Comparison of ENCODE assay signal across 22 cellular contexts in the genomic region with DNA sequence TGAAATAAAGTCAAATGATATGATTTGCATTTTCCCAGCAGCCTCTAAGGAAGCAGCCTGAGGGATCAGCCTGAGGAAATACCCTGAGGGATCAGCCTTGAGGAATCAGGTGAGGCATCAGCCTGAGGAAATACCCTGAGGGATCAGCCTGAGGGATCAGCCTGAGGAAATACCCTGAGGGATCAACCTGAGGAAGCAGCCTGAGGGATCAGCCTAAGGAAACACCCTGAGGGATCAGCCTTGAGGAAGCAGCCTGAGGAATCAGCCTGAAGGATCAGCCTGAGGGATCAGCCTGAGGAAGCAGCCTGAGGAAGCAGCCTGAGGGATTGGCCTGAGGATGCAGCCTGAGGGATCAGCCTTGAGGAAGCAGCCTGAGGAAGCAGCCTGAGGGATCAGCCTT.
"Had no signal": no experiment of that assay in that cellular context is flagged by ENCODE, and none has a peak within 500 bp of the region (broad histone marks: within the 10 kb centered on the region; RNA-seq: fewer than 3 reads in every experiment).

No MANE protein-coding gene starts in this region.

- H3K27me3 Mint-ChIP-seq: dendritic cell treated with granulocyte-macrophage colony-stimulating factor and Interleukin-4, amounts not matched to agents 40 ng/mL and 50 ng/mL, for 4 days; effector memory CD8-positive, alpha-beta T cell had no signal

- H2AFZ ChIP-seq: hepatocyte had no signal

- H3K9me3 ChIP-seq: colonic mucosa, esophagus muscularis mucosa, gastroesophageal sphincter, heart left ventricle, lower lobe of right lung, mucosa of descending colon had no signal

- H3K4me3 ChIP-seq: colonic mucosa, esophagus muscularis mucosa, gastroesophageal sphincter, heart left ventricle, hepatocyte, left lung, lower lobe of right lung, mucosa of descending colon had no signal

- H3K36me3 Mint-ChIP-seq: immature natural killer cell, mesothelial cell of epicardium had no signal

- H3K36me3 ChIP-seq: colonic mucosa, esophagus muscularis mucosa, gastroesophageal sphincter, heart left ventricle, left lung, lower lobe of right lung had no signal

- H3K27me3 ChIP-seq: colonic mucosa, esophagus muscularis mucosa, foreskin keratinocyte, gastroesophageal sphincter, heart left ventricle, hepatocyte, left lung had no signal

- H3K4me1 ChIP-seq: colonic mucosa, esophagus muscularis mucosa, foreskin keratinocyte, gastroesophageal sphincter, heart left ventricle, left lung, lower lobe of right lung had no signal

- H3K4me1 Mint-ChIP-seq: immature natural killer cell had no signal

- H3K27ac Mint-ChIP-seq: dendritic cell treated with granulocyte-macrophage colony-stimulating factor and Interleukin-4, amounts not matched to agents 40 ng/mL and 50 ng/mL, for 4 days; effector memory CD8-positive, alpha-beta T cell; immature natural killer cell; mesothelial cell of epicardium had no signal

- H3K9me3 Mint-ChIP-seq: effector memory CD8-positive, alpha-beta T cell; mesothelial cell of epicardium had no signal

- H3K4me2 ChIP-seq: hepatocyte had no signal

- H3K27ac ChIP-seq: colonic mucosa, esophagus muscularis mucosa, foreskin keratinocyte, gastroesophageal sphincter, heart left ventricle, hepatocyte, left lung, lower lobe of right lung had no signal

- H3K4me3 Mint-ChIP-seq: dendritic cell treated with granulocyte-macrophage colony-stimulating factor and Interleukin-4, amounts not matched to agents 40 ng/mL and 50 ng/mL, for 4 days; effector memory CD8-positive, alpha-beta T cell; immature natural killer cell; mesothelial cell of epicardium had no signal

- DNase-seq: colonic mucosa; cortex of kidney; effector CD8-positive, alpha-beta T cell; effector memory CD8-positive, alpha-beta T cell; foreskin keratinocyte; heart left ventricle; hypothalamus; immature natural killer cell; islet precursor cell; kidney; kidney glomerular epithelial cell; left cardiac atrium; left lung; left ventricle myocardium superior; lower lobe of right lung; mesenchymal stem cell; mucosa of descending colon had no signal
